In the genomic region with DNA sequence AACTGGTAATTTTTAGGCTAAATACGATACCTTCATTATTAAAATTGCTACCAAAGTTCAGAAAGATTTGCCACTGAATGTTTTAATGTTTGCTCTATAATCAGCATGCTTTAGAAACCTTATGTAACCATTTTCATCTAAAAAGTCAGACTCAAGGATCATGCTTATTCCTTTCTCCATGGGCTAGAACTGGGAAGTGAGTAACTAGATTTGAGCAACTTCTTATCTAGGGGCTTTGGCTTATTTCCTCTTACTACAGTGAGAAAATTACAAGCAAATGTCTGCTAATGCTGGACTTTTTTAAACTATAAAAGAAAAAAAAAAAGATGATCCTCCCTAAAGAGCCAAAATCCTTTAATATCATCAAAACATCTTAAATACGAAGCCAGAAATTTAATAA, we compare ENCODE assay signal across 26 cellular contexts.
"Had no signal": no experiment of that assay in that cellular context is flagged by ENCODE, and none has a peak within 500 bp of the region (broad histone marks: within the 10 kb centered on the region; RNA-seq: fewer than 3 reads in every experiment).

No MANE protein-coding gene starts in this region.

- H3K4me3 Mint-ChIP-seq: activated CD8-positive, alpha-beta T cell treated with anti-CD3 and anti-CD28 coated beads for 36 hours; activated naive CD8-positive, alpha-beta T cell treated with anti-CD3 and anti-CD28 coated beads, Interleukin-2, amount 10 ng/mL, durations not matched to agents 7 days and 5 days; activated T-cell treated with anti-CD3 and anti-CD28 coated beads, Interleukin-2, amount 50 U/mL, for 72 hours had no signal

- H3K36me3 ChIP-seq: adrenal gland, ascending aorta, Peyer's patch, SJCRH30 had no signal

- H3K36me3 Mint-ChIP-seq: activated naive CD8-positive, alpha-beta T cell treated with anti-CD3 and anti-CD28 coated beads, Interleukin-2, amount 10 ng/mL, durations not matched to agents 7 days and 5 days had no signal

- H3K4me1 Mint-ChIP-seq: activated naive CD8-positive, alpha-beta T cell treated with anti-CD3 and anti-CD28 coated beads, Interleukin-2, amount 10 ng/mL, durations not matched to agents 7 days and 5 days had no signal

- H3K4me2 ChIP-seq: SK-N-SH had no signal

- H3K9me2 ChIP-seq: SK-N-SH had no signal

- H3K27me3 ChIP-seq: adrenal gland, ascending aorta, body of pancreas, Peyer's patch, SJCRH30 had no signal

- H3K9me3 ChIP-seq: adrenal gland, ascending aorta, body of pancreas, Peyer's patch, SJCRH30, SK-N-SH had no signal

- H3K9me3 Mint-ChIP-seq: activated CD8-positive, alpha-beta T cell treated with anti-CD3 and anti-CD28 coated beads for 36 hours; activated naive CD8-positive, alpha-beta T cell treated with anti-CD3 and anti-CD28 coated beads, Interleukin-2, amount 10 ng/mL, durations not matched to agents 7 days and 5 days; activated T-helper 2 cell treated with anti-CD3 and anti-CD28 coated beads, Interferon-gamma antibody, Interleukin-2, Interleukin-4, amounts not matched to agents 10 μg/mL and 5 μg/mL and 100 μg/mL, durations not matched to agents 14 hours and 24 hours and 36 hours had no signal

- DNase-seq: activated CD4-positive, alpha-beta T cell treated with anti-CD3 and anti-CD28 coated beads for 4 hours; activated CD8-positive, alpha-beta memory T cell treated with anti-CD3 and anti-CD28 coated beads, Interleukin-2, amount 50 U/mL, for 4 hours; activated CD8-positive, alpha-beta T cell treated with anti-CD3 and anti-CD28 coated beads for 36 hours; activated gamma-delta T cell treated with Interleukin-2 at 50 U/mL for 16 hours; activated naive CD4-positive, alpha-beta T cell treated with anti-CD3 and anti-CD28 coated beads, Interleukin-2, amount 50 U/mL, for 16 hours; activated naive CD8-positive, alpha-beta T cell treated with anti-CD3 and anti-CD28 coated beads, Interleukin-2, amount 10 ng/mL, durations not matched to agents 7 days and 5 days; activated T-cell treated with anti-CD3 and anti-CD28 coated beads, Interleukin-2, amount 50 U/mL, for 72 hours; adrenal gland; body of pancreas; KG1; NCI-H1048; NCI-H146; NCI-H187 treated with DMSO at 0.1 percent for 48 hours; NCI-H2081 treated with DMSO at 0.1 percent for 48 hours; NCI-H2227 treated with DMSO at 0.1 percent for 48 hours; NCI-H524 treated with DMSO at 0.1 percent for 48 hours; NCI-H748 treated with DMSO at 0.1 percent for 48 hours; Peyer's patch; Right ventricle myocardium superior; SJCRH30; SK-N-SH; T-helper 1 cell had no signal

- H3K9ac ChIP-seq: SK-N-SH had no signal

- ATAC-seq: activated CD4-positive, CD25-positive, alpha-beta regulatory T cell treated with anti-CD3 and anti-CD28 coated beads, Interleukin-2, amount 50 U/mL, for 24 hours; activated CD8-positive, alpha-beta T cell treated with anti-CD3 and anti-CD28 coated beads for 36 hours; activated T-cell treated with anti-CD3 and anti-CD28 coated beads, Interleukin-2, amount 50 U/mL, for 72 hours; body of pancreas had no signal

- H3K4me1 ChIP-seq: ascending aorta, body of pancreas, Peyer's patch, SJCRH30 had no signal

- H3K27me3 Mint-ChIP-seq: activated CD8-positive, alpha-beta T cell treated with anti-CD3 and anti-CD28 coated beads for 36 hours; activated naive CD8-positive, alpha-beta T cell treated with anti-CD3 and anti-CD28 coated beads, Interleukin-2, amount 10 ng/mL, durations not matched to agents 7 days and 5 days had no signal

- H3K4me3 ChIP-seq: adrenal gland, ascending aorta, body of pancreas, Peyer's patch, SJCRH30 had no signal

- H3K27ac ChIP-seq: adrenal gland, ascending aorta, body of pancreas, Peyer's patch, RWPE1, SJCRH30 had no signal

- H3K27ac Mint-ChIP-seq: activated CD8-positive, alpha-beta T cell treated with anti-CD3 and anti-CD28 coated beads for 36 hours; activated naive CD8-positive, alpha-beta T cell treated with anti-CD3 and anti-CD28 coated beads, Interleukin-2, amount 10 ng/mL, durations not matched to agents 7 days and 5 days; activated T-cell treated with anti-CD3 and anti-CD28 coated beads, Interleukin-2, amount 50 U/mL, for 72 hours; activated T-helper 2 cell treated with anti-CD3 and anti-CD28 coated beads, Interferon-gamma antibody, Interleukin-2, Interleukin-4, amounts not matched to agents 10 μg/mL and 5 μg/mL and 100 μg/mL, durations not matched to agents 14 hours and 24 hours and 36 hours had no signal
